Comparison of ENCODE assay signal across 8 cellular contexts in genomic region chrX:10615931-10616780, GRCh38. TPM values are rescaled to one million over a fixed set of nuclear protein-coding genes. Genes with fewer than 3 reads are reported as not detected.
A peak's percentile ranks its signal among the peaks of the same experiment; 100 is the strongest.
DNase-seq lines count a peak whose midpoint lies in the region; ATAC-seq and TF ChIP-seq lines count a peak whose summit lies in the region.

No MANE protein-coding gene starts in this region.

- in situ Hi-C loops in GM13977 (cut with MboI; ENCODE audit: low pct_unique_long_range_greater_than_20kb, low sequenced_read_pairs, unreplicated experiment) = loop anchor here (25.0 kb wide), 1 partner anchor 429 kb away; no protein-coding TSS in a partner anchor

- peaks cover 12% of the 10 kb centered on the region for H3K4me1 ChIP-seq in A673 (ENCODE audit: insufficient read depth, low read length, poor library complexity, severe bottlenecking)

- intact Hi-C loops in A673 (cut with micrococcal nuclease; ENCODE audit: unreplicated experiment) = loop anchor here (5.0 to 10.0 kb wide), 2 partner anchors 281 to 424 kb away; no protein-coding TSS in a partner anchor

- POLR2A ChIA-PET in A673 (lab: Charles Lee; ENCODE audit: low non-redundant PET) = no interaction called here

- H3K27me3 ChIP-seq in A673 (replicated peaks; ENCODE audit: insufficient read depth, low read depth, low read length, poor library complexity) = no peaks in the 10 kb centered on the region

- no peaks in the 10 kb centered on the region for H3K36me3 ChIP-seq in A673 (ENCODE audit: insufficient read depth, low read length, poor library complexity, severe bottlenecking)

- CTCF ChIA-PET in A673 (lab: Charles Lee) = interaction anchor here (1.2 kb wide), 1 partner anchor 425 kb away, joined by 4 read pairs; no protein-coding TSS in a partner anchor

- ATAC-seq in HG03280 (IDR thresholded peaks at IDR 0.05; ENCODE audit: unreplicated experiment) (peak; percentile 57), GM21825 (IDR thresholded peaks at IDR 0.05; ENCODE audit: unreplicated experiment) (no peak)

- BruUV-seq in A673 (replicated peaks; lab: Mats Ljungman, UMichigan) = no TSS peak

- no peak overlapping the region for H3K4me3 ChIP-seq in A673 (ENCODE audit: low read depth, low read length, poor library complexity, severe bottlenecking)

- H3K9me3 ChIP-seq in A673 (ENCODE audit: low read depth, low read length, poor library complexity, severe bottlenecking) = no peaks in the 10 kb centered on the region

- peak; percentile 65 for TF ChIP-seq CTCF in A673 (conservative IDR thresholded peaks at IDR 0.05; ENCODE audit: low read depth, low read length)
- TF ChIP-seq CTCF in GM13977 (IDR thresholded peaks at IDR 0.05; ENCODE audit: extremely low read depth, insufficient read depth, missing control alignments) = peak; percentile 63

- DNase-seq in A673 (ENCODE audit: low spot score) (peak; percentile 58), GM13977 (ENCODE audit: low spot score) (peak; percentile 56), NCI-H82 treated with DMSO at 0.1 percent for 48 hours (lab: John Stamatoyannopoulos, UW; ENCODE audit: unreplicated experiment) (peak; percentile 6), dedifferentiated amniotic fluid mesenchymal stem cell (ENCODE audit: extremely low spot score) (peak; percentile 66), medulla oblongata (ENCODE audit: extremely low spot score) (peak; percentile 72), occipital lobe (lab: John Stamatoyannopoulos, UW) (no peak)

- no peak overlapping the region for H3K27ac ChIP-seq in A673 (ENCODE audit: low read depth, low read length, poor library complexity, severe bottlenecking)

RNA-seq across cellular contexts. Expression of gene MID1, which starts 4.2 kb away (rescaled TPM):
- total RNA-seq in A673 (2021) (5.6 and 7.0 TPM in 2 replicates), occipital lobe (24.6 TPM)
